In the genomic region with DNA sequence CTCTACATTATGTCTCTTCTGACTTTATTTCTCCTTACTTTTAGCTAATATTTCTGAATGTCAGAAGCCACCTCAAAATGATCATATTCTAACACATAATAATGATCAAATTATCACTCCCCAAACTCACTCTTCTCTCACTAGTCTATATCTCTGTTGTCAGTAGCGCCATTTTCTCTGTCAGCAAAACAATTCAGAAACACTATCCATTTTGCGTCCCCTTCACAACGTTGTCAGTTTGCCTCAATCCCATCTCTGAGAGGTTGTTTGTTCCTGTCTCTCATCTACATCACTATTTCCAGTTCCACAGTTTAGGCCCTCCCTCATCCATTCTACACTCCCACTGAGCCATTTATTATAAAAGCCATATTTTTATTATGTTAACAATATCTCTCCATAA, we compare ENCODE assay signal across 1 cellular context.
TF ChIP-seq lines count a peak whose summit lies in the region.

No MANE protein-coding gene starts in this region.

TF ChIP-seq in GM23338, 12 proteins besides CTCF, POLR2A, EP300 and RAD21 (continued from another document):
- TF ChIP-seq, protein P1, sequence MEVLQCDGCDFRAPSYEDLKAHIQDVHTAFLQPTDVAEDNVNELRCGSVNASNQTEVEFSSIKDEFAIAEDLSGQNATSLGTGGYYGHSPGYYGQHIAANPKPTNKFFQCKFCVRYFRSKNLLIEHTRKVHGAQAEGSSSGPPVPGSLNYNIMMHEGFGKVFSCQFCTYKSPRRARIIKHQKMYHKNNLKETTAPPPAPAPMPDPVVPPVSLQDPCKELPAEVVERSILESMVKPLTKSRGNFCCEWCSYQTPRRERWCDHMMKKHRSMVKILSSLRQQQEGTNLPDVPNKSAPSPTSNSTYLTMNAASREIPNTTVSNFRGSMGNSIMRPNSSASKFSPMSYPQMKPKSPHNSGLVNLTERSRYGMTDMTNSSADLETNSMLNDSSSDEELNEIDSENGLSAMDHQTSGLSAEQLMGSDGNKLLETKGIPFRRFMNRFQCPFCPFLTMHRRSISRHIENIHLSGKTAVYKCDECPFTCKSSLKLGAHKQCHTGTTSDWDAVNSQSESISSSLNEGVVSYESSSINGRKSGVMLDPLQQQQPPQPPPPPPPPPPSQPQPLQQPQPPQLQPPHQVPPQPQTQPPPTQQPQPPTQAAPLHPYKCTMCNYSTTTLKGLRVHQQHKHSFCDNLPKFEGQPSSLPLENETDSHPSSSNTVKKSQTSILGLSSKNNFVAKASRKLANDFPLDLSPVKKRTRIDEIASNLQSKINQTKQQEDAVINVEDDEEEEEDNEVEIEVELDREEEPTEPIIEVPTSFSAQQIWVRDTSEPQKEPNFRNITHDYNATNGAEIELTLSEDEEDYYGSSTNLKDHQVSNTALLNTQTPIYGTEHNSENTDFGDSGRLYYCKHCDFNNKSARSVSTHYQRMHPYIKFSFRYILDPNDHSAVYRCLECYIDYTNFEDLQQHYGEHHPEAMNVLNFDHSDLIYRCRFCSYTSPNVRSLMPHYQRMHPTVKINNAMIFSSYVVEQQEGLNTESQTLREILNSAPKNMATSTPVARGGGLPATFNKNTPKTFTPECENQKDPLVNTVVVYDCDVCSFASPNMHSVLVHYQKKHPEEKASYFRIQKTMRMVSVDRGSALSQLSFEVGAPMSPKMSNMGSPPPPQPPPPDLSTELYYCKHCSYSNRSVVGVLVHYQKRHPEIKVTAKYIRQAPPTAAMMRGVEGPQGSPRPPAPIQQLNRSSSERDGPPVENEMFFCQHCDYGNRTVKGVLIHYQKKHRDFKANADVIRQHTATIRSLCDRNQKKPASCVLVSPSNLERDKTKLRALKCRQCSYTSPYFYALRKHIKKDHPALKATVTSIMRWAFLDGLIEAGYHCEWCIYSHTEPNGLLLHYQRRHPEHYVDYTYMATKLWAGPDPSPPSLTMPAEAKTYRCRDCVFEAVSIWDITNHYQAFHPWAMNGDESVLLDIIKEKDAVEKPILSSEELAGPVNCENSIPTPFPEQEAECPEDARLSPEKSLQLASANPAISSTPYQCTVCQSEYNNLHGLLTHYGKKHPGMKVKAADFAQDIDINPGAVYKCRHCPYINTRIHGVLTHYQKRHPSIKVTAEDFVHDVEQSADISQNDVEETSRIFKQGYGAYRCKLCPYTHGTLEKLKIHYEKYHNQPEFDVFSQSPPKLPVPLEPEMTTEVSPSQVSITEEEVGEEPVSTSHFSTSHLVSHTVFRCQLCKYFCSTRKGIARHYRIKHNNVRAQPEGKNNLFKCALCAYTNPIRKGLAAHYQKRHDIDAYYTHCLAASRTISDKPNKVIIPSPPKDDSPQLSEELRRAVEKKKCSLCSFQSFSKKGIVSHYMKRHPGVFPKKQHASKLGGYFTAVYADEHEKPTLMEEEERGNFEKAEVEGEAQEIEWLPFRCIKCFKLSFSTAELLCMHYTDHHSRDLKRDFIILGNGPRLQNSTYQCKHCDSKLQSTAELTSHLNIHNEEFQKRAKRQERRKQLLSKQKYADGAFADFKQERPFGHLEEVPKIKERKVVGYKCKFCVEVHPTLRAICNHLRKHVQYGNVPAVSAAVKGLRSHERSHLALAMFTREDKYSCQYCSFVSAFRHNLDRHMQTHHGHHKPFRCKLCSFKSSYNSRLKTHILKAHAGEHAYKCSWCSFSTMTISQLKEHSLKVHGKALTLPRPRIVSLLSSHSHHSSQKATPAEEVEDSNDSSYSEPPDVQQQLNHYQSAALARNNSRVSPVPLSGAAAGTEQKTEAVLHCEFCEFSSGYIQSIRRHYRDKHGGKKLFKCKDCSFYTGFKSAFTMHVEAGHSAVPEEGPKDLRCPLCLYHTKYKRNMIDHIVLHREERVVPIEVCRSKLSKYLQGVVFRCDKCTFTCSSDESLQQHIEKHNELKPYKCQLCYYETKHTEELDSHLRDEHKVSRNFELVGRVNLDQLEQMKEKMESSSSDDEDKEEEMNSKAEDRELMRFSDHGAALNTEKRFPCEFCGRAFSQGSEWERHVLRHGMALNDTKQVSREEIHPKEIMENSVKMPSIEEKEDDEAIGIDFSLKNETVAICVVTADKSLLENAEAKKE (CRISPR knock-in tag; IDR thresholded peaks at IDR 0.05): no peak
